8 cellular contexts compared by ENCODE assay signal in genomic region chr12:93243689-93244513, GRCh38.
DNase-seq lines count a peak whose midpoint lies in the region; ATAC-seq and TF ChIP-seq lines count a peak whose summit lies in the region.

No MANE protein-coding gene starts in this region.

- ATAC-seq in HG03196 (IDR thresholded peaks at IDR 0.05; ENCODE audit: unreplicated experiment): peak; percentile 43
- ATAC-seq in heart right ventricle: peak; percentile 30 to 79 (median 44)
- ATAC-seq in stimulated activated naive B cell treated with anti-CD40 and anti-IgM and Interleukin-4, amounts not matched to agents 10 μg/mL and 1 μg/mL and 100 μg/mL, for 72 hours (replicated peaks): peak; percentile 45 to 54

- no peak overlapping the region for H3K4me3 Mint-ChIP-seq in activated CD4-positive, alpha-beta memory T cell treated with anti-CD3 and anti-CD28 coated beads for 36 hours
- H3K4me3 Mint-ChIP-seq in activated CD4-positive, alpha-beta memory T cell treated with anti-CD3 and anti-CD28 coated beads, Interleukin-2, amount 10 ng/mL, durations not matched to agents 7 days and 5 days: no peak overlapping the region
- peak overlapping the region; percentile 26 to 46 for H3K4me3 Mint-ChIP-seq in stimulated activated naive B cell treated with anti-CD40 and anti-IgM and Interleukin-4, amounts not matched to agents 10 μg/mL and 1 μg/mL and 100 μg/mL, for 72 hours

- H3K4me3 ChIP-seq in SK-N-MC (peak overlapping the region; percentile 61), heart right ventricle (peak overlapping the region in 1 of 10 donors; percentile 4)

- H3K9me3 ChIP-seq in SK-N-MC (ENCODE audit: low read depth, low read length): peaks cover 3% of the 10 kb centered on the region; the same call in 1 of the 2 replicates
- peaks cover 0 to 12% (median 0%) of the 10 kb centered on the region in 11 donors for H3K9me3 ChIP-seq in heart right ventricle

- no peaks in the 10 kb centered on the region for H3K36me3 ChIP-seq in SK-N-MC (ENCODE audit: insufficient read depth, low read length)
- no peaks in the 10 kb centered on the region for H3K36me3 ChIP-seq in heart right ventricle

- H3K27ac ChIP-seq in SK-N-MC (peak overlapping the region; percentile 93), heart right ventricle (peak overlapping the region in 5 of 10 donors; percentile 5 to 82 (median 25))

- no peaks in the 10 kb centered on the region for H3K27me3 ChIP-seq in heart right ventricle

- peaks cover 0 to 47% (median 19%) of the 10 kb centered on the region in 9 donors for H3K4me1 ChIP-seq in heart right ventricle

- TF ChIP-seq CTCF in heart right ventricle (IDR thresholded peaks at IDR 0.05): no peak

- H3K9me3 Mint-ChIP-seq in activated CD4-positive, alpha-beta memory T cell treated with anti-CD3 and anti-CD28 coated beads for 36 hours: peaks cover 9% of the 10 kb centered on the region
- no peaks in the 10 kb centered on the region for H3K9me3 Mint-ChIP-seq in activated CD4-positive, alpha-beta memory T cell treated with anti-CD3 and anti-CD28 coated beads, Interleukin-2, amount 10 ng/mL, durations not matched to agents 7 days and 5 days
- H3K9me3 Mint-ChIP-seq in stimulated activated naive B cell treated with anti-CD40 and anti-IgM and Interleukin-4, amounts not matched to agents 10 μg/mL and 1 μg/mL and 100 μg/mL, for 72 hours: peaks cover 4 to 5% of the 10 kb centered on the region in 2 donors

- H3K27me3 Mint-ChIP-seq in activated CD4-positive, alpha-beta memory T cell treated with anti-CD3 and anti-CD28 coated beads for 36 hours: no peaks in the 10 kb centered on the region
- H3K27me3 Mint-ChIP-seq in activated CD4-positive, alpha-beta memory T cell treated with anti-CD3 and anti-CD28 coated beads, Interleukin-2, amount 10 ng/mL, durations not matched to agents 7 days and 5 days: no peaks in the 10 kb centered on the region
- no peaks in the 10 kb centered on the region for H3K27me3 Mint-ChIP-seq in stimulated activated naive B cell treated with anti-CD40 and anti-IgM and Interleukin-4, amounts not matched to agents 10 μg/mL and 1 μg/mL and 100 μg/mL, for 72 hours

- no peak overlapping the region for H3K9ac ChIP-seq in SK-N-MC (ENCODE audit: insufficient read length)

- peaks cover 24% of the 10 kb centered on the region for H3K4me1 Mint-ChIP-seq in activated CD4-positive, alpha-beta memory T cell treated with anti-CD3 and anti-CD28 coated beads for 36 hours (ENCODE audit: low read depth)
- H3K4me1 Mint-ChIP-seq in activated CD4-positive, alpha-beta memory T cell treated with anti-CD3 and anti-CD28 coated beads, Interleukin-2, amount 10 ng/mL, durations not matched to agents 7 days and 5 days: peaks cover 21% of the 10 kb centered on the region
- H3K4me1 Mint-ChIP-seq in stimulated activated naive B cell treated with anti-CD40 and anti-IgM and Interleukin-4, amounts not matched to agents 10 μg/mL and 1 μg/mL and 100 μg/mL, for 72 hours: peaks cover 27 to 59% of the 10 kb centered on the region in 2 donors

- intact Hi-C loops in activated CD4-positive, alpha-beta memory T cell treated with anti-CD3 and anti-CD28 coated beads for 36 hours (cut with micrococcal nuclease): loop anchor here (2.0 to 5.0 kb wide), 3 partner anchors 77 to 147 kb away; no protein-coding TSS in a partner anchor
- intact Hi-C loops in heart right ventricle (cut with DNase I): loop anchor here in 1 of 10 donors (5.0 kb wide), 1 partner anchor 53 kb away; no protein-coding TSS in a partner anchor

- CTCF ChIA-PET in activated CD4-positive, alpha-beta memory T cell treated with anti-CD3 and anti-CD28 coated beads for 36 hours (lab: Charles Lee): interaction anchor here (0.8 to 1.4 kb wide), 3 partner anchors 18 to 195 kb away, joined by 3 to 4 read pairs (median 3); no protein-coding TSS in a partner anchor
- CTCF ChIA-PET in activated CD4-positive, alpha-beta memory T cell treated with anti-CD3 and anti-CD28 coated beads, Interleukin-2, amount 10 ng/mL, durations not matched to agents 7 days and 5 days (lab: Charles Lee): interaction anchor here (0.7 to 1.4 kb wide), 2 partner anchors 176 to 256 kb away, joined by 5 to 8 read pairs; no protein-coding TSS in a partner anchor

- H3K36me3 Mint-ChIP-seq in activated CD4-positive, alpha-beta memory T cell treated with anti-CD3 and anti-CD28 coated beads for 36 hours: no peaks in the 10 kb centered on the region
- H3K36me3 Mint-ChIP-seq in activated CD4-positive, alpha-beta memory T cell treated with anti-CD3 and anti-CD28 coated beads, Interleukin-2, amount 10 ng/mL, durations not matched to agents 7 days and 5 days (ENCODE audit: low read depth): no peaks in the 10 kb centered on the region
- H3K36me3 Mint-ChIP-seq in stimulated activated naive B cell treated with anti-CD40 and anti-IgM and Interleukin-4, amounts not matched to agents 10 μg/mL and 1 μg/mL and 100 μg/mL, for 72 hours: peaks cover 4 to 5% of the 10 kb centered on the region in 2 donors

- peak; percentile 18 for DNase-seq in activated CD4-positive, alpha-beta memory T cell treated with anti-CD3 and anti-CD28 coated beads for 36 hours
- no peak for DNase-seq in activated CD4-positive, alpha-beta memory T cell treated with anti-CD3 and anti-CD28 coated beads, Interleukin-2, amount 10 ng/mL, durations not matched to agents 7 days and 5 days
- DNase-seq in SK-N-MC (ENCODE audit: low read depth, low spot score) (peak; percentile 82), heart right ventricle (peak in 1 of 2 donors; percentile 17), activated gamma-delta T cell (lab: John Stamatoyannopoulos, UW) (no peak)
- DNase-seq in stimulated activated naive B cell treated with anti-CD40 and anti-IgM and Interleukin-4, amounts not matched to agents 10 μg/mL and 1 μg/mL and 100 μg/mL, for 72 hours: no peak
- DNase-seq in stimulated activated CD8-positive, alpha-beta memory T cell treated with anti-CD3 and anti-CD28 coated beads, Interleukin-4, amount 100 ng/mL, for 48 hours: no peak

- POLR2A ChIA-PET in activated CD4-positive, alpha-beta memory T cell treated with anti-CD3 and anti-CD28 coated beads for 36 hours (lab: Charles Lee): no interaction called here
- POLR2A ChIA-PET in activated CD4-positive, alpha-beta memory T cell treated with anti-CD3 and anti-CD28 coated beads, Interleukin-2, amount 10 ng/mL, durations not matched to agents 7 days and 5 days (lab: Charles Lee): interaction anchor here (1.3 kb wide), 1 partner anchor 315 kb away, joined by 3 read pairs; the partner anchor contains the start of gene EEA1

- WGBS in heart right ventricle, 2 donors: 36 to 39% methylated on average over 4 of the region's 4 CpGs

- H3K27ac Mint-ChIP-seq in activated CD4-positive, alpha-beta memory T cell treated with anti-CD3 and anti-CD28 coated beads for 36 hours: no peak overlapping the region
- H3K27ac Mint-ChIP-seq in activated CD4-positive, alpha-beta memory T cell treated with anti-CD3 and anti-CD28 coated beads, Interleukin-2, amount 10 ng/mL, durations not matched to agents 7 days and 5 days: no peak overlapping the region
- peak overlapping the region; percentile 82 for H3K27ac Mint-ChIP-seq in stimulated activated naive B cell treated with anti-CD40 and anti-IgM and Interleukin-4, amounts not matched to agents 10 μg/mL and 1 μg/mL and 100 μg/mL, for 72 hours

Comparison
In these comparisons a context has a peak if more than half of its experiments do, and no peak if none do; other contexts are left out.
1. DNase-seq: peak in activated CD4-positive, alpha-beta memory T cell treated with anti-CD3 and anti-CD28 coated beads for 36 hours (single experiment) and SK-N-MC (single experiment); none in activated CD4-positive, alpha-beta memory T cell treated with anti-CD3 and anti-CD28 coated beads, Interleukin-2, amount 10 ng/mL, durations not matched to agents 7 days and 5 days (single experiment), stimulated activated naive B cell treated with anti-CD40 and anti-IgM and Interleukin-4, amounts not matched to agents 10 μg/mL and 1 μg/mL and 100 μg/mL, for 72 hours (single experiment), activated gamma-delta T cell (single experiment) and stimulated activated CD8-positive, alpha-beta memory T cell treated with anti-CD3 and anti-CD28 coated beads, Interleukin-4, amount 100 ng/mL, for 48 hours (single experiment).
2. H3K4me3 Mint-ChIP-seq: peak in stimulated activated naive B cell treated with anti-CD40 and anti-IgM and Interleukin-4, amounts not matched to agents 10 μg/mL and 1 μg/mL and 100 μg/mL, for 72 hours (2 of 2); none in activated CD4-positive, alpha-beta memory T cell treated with anti-CD3 and anti-CD28 coated beads for 36 hours (single experiment) and activated CD4-positive, alpha-beta memory T cell treated with anti-CD3 and anti-CD28 coated beads, Interleukin-2, amount 10 ng/mL, durations not matched to agents 7 days and 5 days (single experiment).
3. Peak in every context shown above with its lines, with median percentiles within 50 percentile points of each other: ATAC-seq.